Comparison of ENCODE assay signal across 21 cellular contexts in genomic region chr20:40393161-40393560, GRCh38.
"Had no signal": no experiment of that assay in that cellular context is flagged by ENCODE, and none has a peak within 500 bp of the region (broad histone marks: within the 10 kb centered on the region; RNA-seq: fewer than 3 reads in every experiment).

No MANE protein-coding gene starts in this region.

- H3K9me3 ChIP-seq: SK-N-SH had no signal

- H3K4me3 ChIP-seq: K562 had no signal

- H3K36me3 Mint-ChIP-seq: IgD-negative memory B cell had no signal

- H3K9me2 ChIP-seq: SK-N-SH had no signal

- H3K4me1 Mint-ChIP-seq: IgD-negative memory B cell had no signal

- DNase-seq: Kasumi-1, MM.1S, NCI-H1092 treated with DMSO at 0.1 percent for 48 hours, NCI-H1436, NCI-H187, NCI-H2029, NCI-H2081 treated with DMSO at 0.1 percent for 48 hours, NCI-H2171, NCI-H226, NCI-H446, NCI-H510A, NCI-H524 treated with DMSO at 0.1 percent for 48 hours, NCI-H69, NCI-H774, SHP77, SK-N-SH had no signal

- H3K9ac ChIP-seq: KMS-11, SK-N-SH had no signal

- H3K4me2 ChIP-seq: KMS-11, SK-N-SH had no signal

- H3K27ac Mint-ChIP-seq: IgD-negative memory B cell had no signal

- H3K4me3 Mint-ChIP-seq: IgD-negative memory B cell had no signal

- H3K27ac ChIP-seq: HL-60, KMS-11, RWPE1 had no signal

- ATAC-seq: K562 had no signal
